Comparison of ENCODE assay signal across 17 cellular contexts in genomic region chr10:77043364-77043763, GRCh38.
"Had no signal": no experiment of that assay in that cellular context is flagged by ENCODE, and none has a peak within 500 bp of the region (broad histone marks: within the 10 kb centered on the region; RNA-seq: fewer than 3 reads in every experiment).

No MANE protein-coding gene starts in this region.

- ATAC-seq: activated naive CD4-positive, alpha-beta T cell treated with anti-CD3 and anti-CD28 coated beads, Interleukin-2, amount 50 U/mL, for 72 hours; left ventricle myocardium superior; natural killer cell had no signal

- H3K36me3 ChIP-seq: breast epithelium, prostate gland, transverse colon had no signal

- DNase-seq: activated CD4-positive, alpha-beta T cell treated with anti-CD3 and anti-CD28 coated beads, Interleukin-2, amount 10 ng/mL, durations not matched to agents 7 days and 5 days; activated CD4-positive, CD25-positive, alpha-beta regulatory T cell treated with anti-CD3 and anti-CD28 coated beads, Interleukin-2, amount 50 U/mL, for 72 hours; activated T-cell treated with anti-CD3 and anti-CD28 coated beads, Interleukin-2, amount 50 U/mL, for 1 hour; cerebellar nuclear complex; foreskin melanocyte; immature natural killer cell; left ventricle myocardium superior; midbrain; natural killer cell; stimulated activated CD4-positive, alpha-beta T cell treated with anti-CD3 and anti-CD28 coated beads, Interleukin-12 subunit alpha, Interleukin-12 subunit beta, amount 100 ng/mL, for 4 hours; transverse colon had no signal

- H3K27me3 ChIP-seq: ascending aorta, breast epithelium had no signal

- H3K27ac ChIP-seq: ascending aorta, breast epithelium, coronary artery, prostate gland, transverse colon, VCaP had no signal

- H3K4me3 ChIP-seq: ascending aorta, breast epithelium, coronary artery, prostate gland, transverse colon had no signal
